ENCODE assay signal across 2 cellular contexts in genomic region chr16:586645-587590, GRCh38.
TF ChIP-seq lines count a peak whose summit lies in the region.

No MANE protein-coding gene starts in this region.

TF ChIP-seq in A549, 52 proteins besides CTCF, POLR2A, EP300 and RAD21:
- TF ChIP-seq HMGXB4 (CRISPR knock-in tag; IDR thresholded peaks at IDR 0.05; ENCODE audit: borderline replicate concordance) (no peak), CBX8 (IDR thresholded peaks at IDR 0.05) (no peak), BHLHE40 (IDR thresholded peaks at IDR 0.05; ENCODE audit: low read depth, low read length) (no peak), NPAS2 (CRISPR knock-in tag; IDR thresholded peaks at IDR 0.05; ENCODE audit: borderline replicate concordance) (no peak), MAZ (IDR thresholded peaks at IDR 0.05; ENCODE audit: borderline replicate concordance, low read depth, low read length) (no peak), POLR2AphosphoS2 (conservative IDR thresholded peaks at IDR 0.05; ENCODE audit: low read length) (0 out of 2 replicates have a peak, but pooled peaks have one; percentile 50), EHMT2 (IDR thresholded peaks at IDR 0.05; ENCODE audit: low read depth) (no peak), NFE2L2 (conservative IDR thresholded peaks at IDR 0.05; ENCODE audit: low read length) (no peak), FOSB (CRISPR knock-in tag; IDR thresholded peaks at IDR 0.05) (no peak), HOXA7 (CRISPR knock-in tag; IDR thresholded peaks at IDR 0.05) (no peak), ZFP36 (IDR thresholded peaks at IDR 0.05; ENCODE audit: borderline replicate concordance, partially characterized antibody) (no peak)
- TF ChIP-seq, protein P1, sequence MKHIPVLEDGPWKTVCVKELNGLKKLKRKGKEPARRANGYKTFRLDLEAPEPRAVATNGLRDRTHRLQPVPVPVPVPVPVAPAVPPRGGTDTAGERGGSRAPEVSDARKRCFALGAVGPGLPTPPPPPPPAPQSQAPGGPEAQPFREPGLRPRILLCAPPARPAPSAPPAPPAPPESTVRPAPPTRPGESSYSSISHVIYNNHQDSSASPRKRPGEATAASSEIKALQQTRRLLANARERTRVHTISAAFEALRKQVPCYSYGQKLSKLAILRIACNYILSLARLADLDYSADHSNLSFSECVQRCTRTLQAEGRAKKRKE (CRISPR knock-in tag; IDR thresholded peaks at IDR 0.05; ENCODE audit: low read depth), result no peak
- TF ChIP-seq, protein P2, sequence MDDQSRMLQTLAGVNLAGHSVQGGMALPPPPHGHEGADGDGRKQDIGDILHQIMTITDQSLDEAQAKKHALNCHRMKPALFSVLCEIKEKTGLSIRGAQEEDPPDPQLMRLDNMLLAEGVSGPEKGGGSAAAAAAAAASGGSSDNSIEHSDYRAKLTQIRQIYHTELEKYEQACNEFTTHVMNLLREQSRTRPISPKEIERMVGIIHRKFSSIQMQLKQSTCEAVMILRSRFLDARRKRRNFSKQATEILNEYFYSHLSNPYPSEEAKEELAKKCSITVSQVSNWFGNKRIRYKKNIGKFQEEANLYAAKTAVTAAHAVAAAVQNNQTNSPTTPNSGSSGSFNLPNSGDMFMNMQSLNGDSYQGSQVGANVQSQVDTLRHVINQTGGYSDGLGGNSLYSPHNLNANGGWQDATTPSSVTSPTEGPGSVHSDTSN (IDR thresholded peaks at IDR 0.05), result 0 out of 2 replicates have a peak, but pooled peaks have one; percentile 4

TF ChIP-seq in HepG2, 621 proteins besides CTCF, POLR2A, EP300 and RAD21:
- TF ChIP-seq ARHGAP35 (CRISPR knock-in tag; IDR thresholded peaks at IDR 0.05; ENCODE audit: borderline replicate concordance) (0 out of 2 replicates have a peak, but pooled peaks have one; percentile 22), MED1 (CRISPR knock-in tag; IDR thresholded peaks at IDR 0.05) (no peak), KLF13 (CRISPR knock-in tag; IDR thresholded peaks at IDR 0.05) (0 out of 2 replicates have a peak, but pooled peaks have one; percentile 23), PTBP1 (IDR thresholded peaks at IDR 0.05; ENCODE audit: low read depth, low read length, poor library complexity, severe bottlenecking) (no peak), PRDM15 (CRISPR knock-in tag; IDR thresholded peaks at IDR 0.05) (no peak), AGO2 (optimal IDR thresholded peaks at IDR 0.05; ENCODE audit: low read depth, low read length) (peak; percentile 92), ZNF292 (CRISPR knock-in tag; IDR thresholded peaks at IDR 0.05; ENCODE audit: borderline replicate concordance, low read depth) (no peak), FIP1L1 (IDR thresholded peaks at IDR 0.05; ENCODE audit: borderline replicate concordance, insufficient read depth, low read depth, low read length) (no peak), ZNF343 (CRISPR knock-in tag; IDR thresholded peaks at IDR 0.05) (no peak), ZMYM2 (CRISPR knock-in tag; IDR thresholded peaks at IDR 0.05) (no peak), ZNF501 (CRISPR knock-in tag; IDR thresholded peaks at IDR 0.05) (no peak), SSRP1 (CRISPR knock-in tag; IDR thresholded peaks at IDR 0.05) (0 out of 2 replicates have a peak, but pooled peaks have one; percentile 17), ZC3H13 (CRISPR knock-in tag; IDR thresholded peaks at IDR 0.05) (peak; percentile 60; the same call in 1 of the 2 replicates), HOXA9 (CRISPR knock-in tag; IDR thresholded peaks at IDR 0.05; ENCODE audit: borderline replicate concordance) (no peak), ARID2 (CRISPR knock-in tag; IDR thresholded peaks at IDR 0.05; ENCODE audit: borderline replicate concordance) (no peak), RBM22 (optimal IDR thresholded peaks at IDR 0.05; ENCODE audit: low read length) (peak; percentile 61), RXRA (CRISPR knock-in tag; IDR thresholded peaks at IDR 0.05) (0 out of 2 replicates have a peak, but pooled peaks have one; percentile 21), BCL6 (CRISPR knock-in tag; IDR thresholded peaks at IDR 0.05) (no peak), ZC3H4 (CRISPR knock-in tag; IDR thresholded peaks at IDR 0.05; ENCODE audit: borderline replicate concordance) (peak; percentile 68; the same call in 1 of the 2 replicates), NFE2L1 (CRISPR knock-in tag; IDR thresholded peaks at IDR 0.05; ENCODE audit: borderline replicate concordance) (0 out of 2 replicates have a peak, but pooled peaks have one; percentile 40), GABPB1 (CRISPR knock-in tag; IDR thresholded peaks at IDR 0.05) (0 out of 2 replicates have a peak, but pooled peaks have one; percentile 21), ZNF263 (CRISPR knock-in tag; IDR thresholded peaks at IDR 0.05) (0 out of 2 replicates have a peak, but pooled peaks have one; percentile 23), TAF1 (CRISPR knock-in tag; IDR thresholded peaks at IDR 0.05) (0 out of 2 replicates have a peak, but pooled peaks have one; percentile 26), RBFOX2 (IDR thresholded peaks at IDR 0.05; ENCODE audit: low read depth, low read length) (0 out of 2 replicates have a peak, but pooled peaks have one; percentile 32), AKAP8 (CRISPR knock-in tag; IDR thresholded peaks at IDR 0.05) (peak; percentile 59), POLR2G (IDR thresholded peaks at IDR 0.05; ENCODE audit: low read depth, low read length) (peak; percentile 39), ATRX (CRISPR knock-in tag; IDR thresholded peaks at IDR 0.05; ENCODE audit: borderline replicate concordance) (no peak), MTA1 (CRISPR knock-in tag; IDR thresholded peaks at IDR 0.05; ENCODE audit: borderline replicate concordance) (peak; percentile 24; the same call in 1 of the 2 replicates), ZBTB7B (CRISPR knock-in tag; IDR thresholded peaks at IDR 0.05) (0 out of 2 replicates have a peak, but pooled peaks have one; percentile 20), ZNF251 (CRISPR knock-in tag; IDR thresholded peaks at IDR 0.05) (no peak), ZNF746 (CRISPR knock-in tag; IDR thresholded peaks at IDR 0.05) (0 out of 2 replicates have a peak, but pooled peaks have one; percentile 9), SAFB2 (CRISPR knock-in tag; IDR thresholded peaks at IDR 0.05; ENCODE audit: borderline replicate concordance, low read depth) (peak; percentile 44; the same call in 1 of the 2 replicates), YEATS2 (CRISPR knock-in tag; IDR thresholded peaks at IDR 0.05; ENCODE audit: borderline replicate concordance) (no peak), POLR2AphosphoS5 (IDR thresholded peaks at IDR 0.05; ENCODE audit: low read depth, low read length) (peak; percentile 23; the same call in 1 of the 2 replicates), AGO1 (IDR thresholded peaks at IDR 0.05; ENCODE audit: low read depth, low read length, poor library complexity, severe bottlenecking) (peak; percentile 95), POGK (CRISPR knock-in tag; conservative IDR thresholded peaks at IDR 0.05) (peak; percentile 41; the same call in 1 of the 2 replicates)
- TF ChIP-seq, protein P3, sequence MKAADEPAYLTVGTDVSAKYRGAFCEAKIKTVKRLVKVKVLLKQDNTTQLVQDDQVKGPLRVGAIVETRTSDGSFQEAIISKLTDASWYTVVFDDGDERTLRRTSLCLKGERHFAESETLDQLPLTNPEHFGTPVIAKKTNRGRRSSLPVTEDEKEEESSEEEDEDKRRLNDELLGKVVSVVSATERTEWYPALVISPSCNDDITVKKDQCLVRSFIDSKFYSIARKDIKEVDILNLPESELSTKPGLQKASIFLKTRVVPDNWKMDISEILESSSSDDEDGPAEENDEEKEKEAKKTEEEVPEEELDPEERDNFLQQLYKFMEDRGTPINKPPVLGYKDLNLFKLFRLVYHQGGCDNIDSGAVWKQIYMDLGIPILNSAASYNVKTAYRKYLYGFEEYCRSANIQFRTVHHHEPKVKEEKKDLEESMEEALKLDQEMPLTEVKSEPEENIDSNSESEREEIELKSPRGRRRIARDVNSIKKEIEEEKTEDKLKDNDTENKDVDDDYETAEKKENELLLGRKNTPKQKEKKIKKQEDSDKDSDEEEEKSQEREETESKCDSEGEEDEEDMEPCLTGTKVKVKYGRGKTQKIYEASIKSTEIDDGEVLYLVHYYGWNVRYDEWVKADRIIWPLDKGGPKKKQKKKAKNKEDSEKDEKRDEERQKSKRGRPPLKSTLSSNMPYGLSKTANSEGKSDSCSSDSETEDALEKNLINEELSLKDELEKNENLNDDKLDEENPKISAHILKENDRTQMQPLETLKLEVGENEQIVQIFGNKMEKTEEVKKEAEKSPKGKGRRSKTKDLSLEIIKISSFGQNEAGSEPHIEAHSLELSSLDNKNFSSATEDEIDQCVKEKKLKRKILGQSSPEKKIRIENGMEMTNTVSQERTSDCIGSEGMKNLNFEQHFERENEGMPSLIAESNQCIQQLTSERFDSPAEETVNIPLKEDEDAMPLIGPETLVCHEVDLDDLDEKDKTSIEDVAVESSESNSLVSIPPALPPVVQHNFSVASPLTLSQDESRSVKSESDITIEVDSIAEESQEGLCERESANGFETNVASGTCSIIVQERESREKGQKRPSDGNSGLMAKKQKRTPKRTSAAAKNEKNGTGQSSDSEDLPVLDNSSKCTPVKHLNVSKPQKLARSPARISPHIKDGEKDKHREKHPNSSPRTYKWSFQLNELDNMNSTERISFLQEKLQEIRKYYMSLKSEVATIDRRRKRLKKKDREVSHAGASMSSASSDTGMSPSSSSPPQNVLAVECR (CRISPR knock-in tag; IDR thresholded peaks at IDR 0.05; ENCODE audit: borderline replicate concordance), result no peak
- TF ChIP-seq, protein P4, sequence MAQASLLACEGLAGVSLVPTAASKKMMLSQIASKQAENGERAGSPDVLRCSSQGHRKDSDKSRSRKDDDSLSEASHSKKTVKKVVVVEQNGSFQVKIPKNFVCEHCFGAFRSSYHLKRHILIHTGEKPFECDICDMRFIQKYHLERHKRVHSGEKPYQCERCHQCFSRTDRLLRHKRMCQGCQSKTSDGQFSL (CRISPR knock-in tag; IDR thresholded peaks at IDR 0.05), result peak; percentile 74
- TF ChIP-seq, protein P5, sequence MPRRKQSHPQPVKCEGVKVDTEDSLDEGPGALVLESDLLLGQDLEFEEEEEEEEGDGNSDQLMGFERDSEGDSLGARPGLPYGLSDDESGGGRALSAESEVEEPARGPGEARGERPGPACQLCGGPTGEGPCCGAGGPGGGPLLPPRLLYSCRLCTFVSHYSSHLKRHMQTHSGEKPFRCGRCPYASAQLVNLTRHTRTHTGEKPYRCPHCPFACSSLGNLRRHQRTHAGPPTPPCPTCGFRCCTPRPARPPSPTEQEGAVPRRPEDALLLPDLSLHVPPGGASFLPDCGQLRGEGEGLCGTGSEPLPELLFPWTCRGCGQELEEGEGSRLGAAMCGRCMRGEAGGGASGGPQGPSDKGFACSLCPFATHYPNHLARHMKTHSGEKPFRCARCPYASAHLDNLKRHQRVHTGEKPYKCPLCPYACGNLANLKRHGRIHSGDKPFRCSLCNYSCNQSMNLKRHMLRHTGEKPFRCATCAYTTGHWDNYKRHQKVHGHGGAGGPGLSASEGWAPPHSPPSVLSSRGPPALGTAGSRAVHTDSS (CRISPR knock-in tag; conservative IDR thresholded peaks at IDR 0.05), result no peak
